ENCODE assay signal across 1 cellular context in the genomic region with DNA sequence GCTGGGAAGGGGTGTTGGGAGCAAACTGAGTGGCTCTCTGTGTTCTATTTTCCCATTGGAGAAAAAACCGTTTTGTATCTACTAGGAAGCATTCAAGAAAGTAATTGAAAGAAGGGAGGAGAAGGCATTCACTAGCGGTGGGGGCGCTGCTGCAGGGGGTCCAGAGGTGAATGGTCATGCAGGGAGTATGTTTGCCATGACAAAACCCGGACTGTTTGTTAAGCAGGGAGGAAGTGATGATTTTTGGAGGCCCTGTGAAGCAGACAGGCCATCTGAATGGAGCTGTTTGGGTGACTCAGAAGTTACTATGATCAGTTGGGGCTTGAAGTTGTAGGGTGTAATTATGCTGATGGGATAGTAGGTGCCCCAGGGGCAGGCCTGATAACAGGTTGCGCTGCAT.
TF ChIP-seq lines count a peak whose summit lies in the region.

No MANE protein-coding gene starts in this region.

TF ChIP-seq in GM12891, 5 proteins besides CTCF, POLR2A, EP300 and RAD21:
- TF ChIP-seq POLR2AphosphoS5 (IDR thresholded peaks at IDR 0.05; ENCODE audit: low read depth, low read length) (no peak), POU2F2 (IDR thresholded peaks at IDR 0.05; ENCODE audit: low read depth, low read length) (no peak), TAF1 (IDR thresholded peaks at IDR 0.05; ENCODE audit: low read depth, low read length) (no peak), PAX5 (IDR thresholded peaks at IDR 0.05; ENCODE audit: insufficient read depth, low read length, severe bottlenecking) (no peak), SPI1 (IDR thresholded peaks at IDR 0.05; ENCODE audit: low read depth, low read length) (0 out of 2 replicates have a peak, but pooled peaks have one; percentile 0)
